Comparison of ENCODE assay signal across 10 cellular contexts in genomic region chr9:127949827-127950512, GRCh38.
A peak's percentile ranks its signal among the peaks of the same experiment; 100 is the strongest.
DNase-seq lines count a peak whose midpoint lies in the region.
"Had no signal": no experiment of that assay in that cellular context is flagged by ENCODE, and none has a peak within 500 bp of the region (broad histone marks: within the 10 kb centered on the region; RNA-seq: fewer than 3 reads in every experiment).

No MANE protein-coding gene starts in this region.

- H3K9me3 ChIP-seq in KOPT-K1 (ENCODE audit: insufficient read depth, low read length, poor library complexity, severe bottlenecking) = no peaks in the 10 kb centered on the region

- peak in 46 of 56 donors; percentile 29 to 80 (median 60) for DNase-seq in nucleus accumbens (lab: John Stamatoyannopoulos, UW)
- no peak for DNase-seq in DMS53 treated with DMSO at 0.1 percent for 48 hours (lab: John Stamatoyannopoulos, UW; ENCODE audit: unreplicated experiment)
- DNase-seq in AG20443 (ENCODE audit: low spot score) = no peak
- DNase-seq in stimulated activated CD8-positive, alpha-beta memory T cell treated with anti-CD3 and anti-CD28 coated beads, Interleukin-4, amount 100 ng/mL, for 48 hours = no peak
- DNase-seq: activated T-cell treated with anti-CD3 and anti-CD28 coated beads, Interleukin-2, amount 50 U/mL, for 72 hours; DND-41; mesenchymal stem cell; stimulated activated CD4-positive, alpha-beta T cell treated with anti-CD3 and anti-CD28 coated beads, Interleukin-4, amount 100 ng/mL, for 4 hours had no signal

- H3K36me3 ChIP-seq in KOPT-K1 (ENCODE audit: insufficient read depth, low read length) = peaks cover 17% of the 10 kb centered on the region; the same call in 1 of the 2 replicates

- peak overlapping the region; percentile 9 for H3K27ac ChIP-seq in KOPT-K1 (ENCODE audit: low read depth, low read length, poor library complexity, severe bottlenecking)
- H3K27ac ChIP-seq in cingulate gyrus (ENCODE audit: low read depth, low read length) = peak overlapping the region; percentile 99

Comparison
In these comparisons a context has a peak if more than half of its experiments do, and no peak if none do; other contexts are left out.
1. DNase-seq: peak in nucleus accumbens (46 of 56); none in DMS53 treated with DMSO at 0.1 percent for 48 hours (single experiment), AG20443 (single experiment) and stimulated activated CD8-positive, alpha-beta memory T cell treated with anti-CD3 and anti-CD28 coated beads, Interleukin-4, amount 100 ng/mL, for 48 hours (single experiment).